27 cellular contexts compared by ENCODE assay signal in the genomic region with DNA sequence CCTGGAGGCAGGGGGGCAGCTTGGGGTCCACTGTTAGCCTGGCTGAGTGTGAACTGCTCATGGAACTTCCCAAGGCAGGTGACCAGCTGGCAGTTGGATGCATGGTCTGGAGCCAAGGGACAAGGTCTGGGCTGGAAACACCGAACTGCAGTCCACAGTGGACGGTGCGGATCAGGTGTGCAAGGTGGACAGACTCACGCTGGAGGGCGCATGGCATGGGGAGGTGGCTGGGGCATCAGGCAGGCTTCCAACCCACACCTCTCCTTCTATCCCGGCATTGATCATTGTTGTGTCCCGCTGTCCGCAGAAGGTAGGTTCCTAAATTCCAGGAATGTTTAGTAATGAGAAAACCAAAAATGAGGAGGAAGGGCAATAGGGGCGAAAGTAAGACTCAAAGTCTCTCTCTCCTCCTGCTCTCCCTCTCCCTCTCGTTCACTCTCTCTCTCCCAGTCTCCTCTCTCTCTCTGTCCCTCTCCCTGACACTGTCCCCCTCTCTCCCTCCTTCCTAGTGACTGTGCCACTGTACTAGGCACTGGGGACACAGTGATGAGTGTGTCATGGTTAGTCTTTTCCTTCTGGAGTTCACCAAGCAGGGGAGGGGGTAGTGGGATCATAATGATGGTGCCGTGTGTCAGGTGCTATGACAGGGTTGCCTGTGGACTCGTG. TPM values are rescaled to one million over a fixed set of nuclear protein-coding genes. Genes with fewer than 3 reads are reported as not detected.
"Had no signal": no experiment of that assay in that cellular context is flagged by ENCODE, and none has a peak within 500 bp of the region (broad histone marks: within the 10 kb centered on the region; RNA-seq: fewer than 3 reads in every experiment).

No MANE protein-coding gene starts in this region.

- H3K36me3 ChIP-seq: ovary, sigmoid colon, tibial nerve had no signal

- H3K9me3 ChIP-seq: ovary, sigmoid colon, tibial nerve had no signal

- DNase-seq: activated CD4-positive, alpha-beta memory T cell treated with anti-CD3 and anti-CD28 coated beads for 36 hours; activated CD4-positive, alpha-beta T cell treated with anti-CD3 and anti-CD28 coated beads for 36 hours; activated T-cell treated with anti-CD3 and anti-CD28 coated beads for 4 hours; amniotic stem cell; caudate nucleus; foreskin keratinocyte; glutamatergic neuron; hippocampal formation; left cardiac atrium; sigmoid colon; stimulated activated CD8-positive, alpha-beta memory T cell treated with anti-CD3 and anti-CD28 coated beads, Interleukin-4, amount 100 ng/mL, for 48 hours; stimulated activated naive CD4-positive, alpha-beta T cell; substantia nigra had no signal

- H3K4me3 ChIP-seq: lung, ovary, sigmoid colon, tibial nerve had no signal

- H3K27me3 ChIP-seq: ovary, sigmoid colon, tibial nerve had no signal

- FAIRE-seq: colon, islet of Langerhans, TTC549, urothelium cell line had no signal

- H3K4me1 ChIP-seq: foreskin keratinocyte had no signal

- H3K27ac ChIP-seq: foreskin keratinocyte, sigmoid colon had no signal

- ATAC-seq: activated CD4-positive, alpha-beta T cell treated with anti-CD3 and anti-CD28 coated beads for 36 hours; foreskin keratinocyte; WTC11 had no signal

RNA-seq across cellular contexts. Expression of a gene that starts 46.1 kb away (rescaled TPM):
- total RNA-seq: activated CD4-positive, alpha-beta memory T cell treated with anti-CD3 and anti-CD28 coated beads for 36 hours; activated CD4-positive, alpha-beta T cell treated with anti-CD3 and anti-CD28 coated beads for 36 hours; activated T-helper 1 cell treated with anti-CD3 and anti-CD28 coated beads, Interleukin-12 subunit alpha, Interleukin-12 subunit beta, Interleukin-2, Interleukin-4 antibody, amounts not matched to agents 30 ng/mL and 10 ng/mL and 1 ng/mL, durations not matched to agents 14 hours and 24 hours and 36 hours; epithelial cell of proximal tubule; fibroblast of lung; foreskin keratinocyte; lung; mononuclear cell; pulmonary artery endothelial cell; sigmoid colon; T-helper 2 cell treated with Interferon-gamma antibody and Interleukin-4, amounts not matched to agents 100 ng/mL and 5 ng/mL, for 36 hours; WTC11 had no signal
- polyA plus RNA-seq: fibroblast of lung, foreskin keratinocyte, lung had no signal
